ENCODE assay signal across 36 cellular contexts in genomic region chr19:1308718-1309117, GRCh38. TPM values are rescaled to one million over a fixed set of nuclear protein-coding genes. Genes with fewer than 3 reads are reported as not detected.
"Had no signal": no experiment of that assay in that cellular context is flagged by ENCODE, and none has a peak within 500 bp of the region (broad histone marks: within the 10 kb centered on the region; RNA-seq: fewer than 3 reads in every experiment).

No MANE protein-coding gene starts in this region.

- DNase-seq: activated CD4-positive, alpha-beta memory T cell treated with anti-CD3 and anti-CD28 coated beads, Interleukin-2, amount 10 ng/mL, durations not matched to agents 7 days and 5 days; activated CD4-positive, alpha-beta T cell treated with anti-CD3 and anti-CD28 coated beads for 1 hour; activated CD4-positive, alpha-beta T cell treated with anti-CD3 and anti-CD28 coated beads for 48 hours; activated CD4-positive, CD25-positive, alpha-beta regulatory T cell; activated CD8-positive, alpha-beta memory T cell treated with anti-CD3 and anti-CD28 coated beads for 24 hours; activated CD8-positive, alpha-beta memory T cell treated with anti-CD3 and anti-CD28 coated beads, Interleukin-2, amount 10 ng/mL, durations not matched to agents 7 days and 5 days; activated CD8-positive, alpha-beta memory T cell treated with anti-CD3 and anti-CD28 coated beads, Interleukin-2, amount 50 U/mL, for 48 hours; activated effector memory CD4-positive, alpha-beta T cell treated with Interleukin-2 at 50 U/mL for 16 hours; activated naive CD4-positive, alpha-beta T cell treated with anti-CD3 and anti-CD28 coated beads, Interleukin-2, amount 10 ng/mL, durations not matched to agents 7 days and 5 days; activated naive CD8-positive, alpha-beta T cell treated with anti-CD3 and anti-CD28 coated beads, Interleukin-2, amount 10 ng/mL, durations not matched to agents 7 days and 5 days; activated T-cell treated with anti-CD3 and anti-CD28 coated beads, Interleukin-2, amount 50 U/mL, for 48 hours; amygdala; body of pancreas; Kasumi-1; MG63; NCI-H1092 treated with DMSO at 0.1 percent for 48 hours; NCI-H1417; NCI-H146; NCI-H187; NCI-H2029 treated with DMSO at 0.1 percent for 48 hours; NCI-H345; NCI-H526; NCI-H748 treated with DMSO at 0.1 percent for 48 hours; PC-9; SIG-M5; T1000; WERI-Rb-1 had no signal

- H3K4me1 ChIP-seq: body of pancreas, breast epithelium had no signal

- H3K4me2 ChIP-seq: PC-9 had no signal

- H3K36me3 ChIP-seq: breast epithelium, MG63, WERI-Rb-1 had no signal

- ATAC-seq: activated CD8-positive, alpha-beta memory T cell treated with anti-CD3 and anti-CD28 coated beads, Interleukin-2, amount 10 ng/mL, durations not matched to agents 7 days and 5 days; body of pancreas; Right ventricle myocardium inferior; SK-N-SH treated with all-trans-retinoic acid at 6 μM for 48 hours had no signal

- H3K4me3 ChIP-seq: body of pancreas, breast epithelium, MG63, PC-9 had no signal

- H2AFZ ChIP-seq: PC-9 had no signal

- H3K9me3 ChIP-seq: body of pancreas, breast epithelium, MG63 had no signal

- H3K27ac ChIP-seq: body of pancreas, breast epithelium, PC-9, RWPE1, WERI-Rb-1 had no signal

- H3K27me3 ChIP-seq: body of pancreas, MG63 had no signal

RNA-seq across cellular contexts. Expression of gene EFNA2, which starts 23.0 kb away (rescaled TPM):
- total RNA-seq: activated CD4-positive, alpha-beta memory T cell treated with anti-CD3 and anti-CD28 coated beads, Interleukin-2, amount 10 ng/mL, durations not matched to agents 7 days and 5 days; activated CD8-positive, alpha-beta memory T cell treated with anti-CD3 and anti-CD28 coated beads, Interleukin-2, amount 10 ng/mL, durations not matched to agents 7 days and 5 days; activated naive CD8-positive, alpha-beta T cell treated with anti-CD3 and anti-CD28 coated beads, Interleukin-2, amount 10 ng/mL, durations not matched to agents 7 days and 5 days; body of pancreas; cardiac septum; OCI-LY7; PC-9; Right ventricle myocardium inferior; T-helper 1 cell treated with Interleukin-12 subunit alpha and Interleukin-12 subunit beta and Interleukin-4 antibody, amounts not matched to agents 30 ng/mL and 1 ng/mL, for 36 hours; T-helper 2 cell treated with Interferon-gamma antibody and Interleukin-4, amounts not matched to agents 100 ng/mL and 5 ng/mL, for 36 hours had no signal
- polyA plus RNA-seq: adipose tissue had no signal
